In genomic region chr6:138498575-138499302, GRCh38 we compare ENCODE assay signal across 13 cellular contexts. TPM values are rescaled to one million over a fixed set of nuclear protein-coding genes. Genes with fewer than 3 reads are reported as not detected.
DNase-seq lines count a peak whose midpoint lies in the region; ATAC-seq, FAIRE-seq and TF ChIP-seq lines count a peak whose summit lies in the region.
"Had no signal": no experiment of that assay in that cellular context is flagged by ENCODE, and none has a peak within 500 bp of the region (broad histone marks: within the 10 kb centered on the region; RNA-seq: fewer than 3 reads in every experiment).

No MANE protein-coding gene starts in this region.

- DNase-seq in A549 (ENCODE audit: low read depth in 1 of 2, low spot score in 1 of 2) (no peak), GM12878 (ENCODE audit: low read depth, low spot score) (no peak), right lobe of liver (no peak), epidermal melanocyte (ENCODE audit: insufficient read length, low spot score) (no peak), NCI-H226 (no peak)
- DNase-seq: activated gamma-delta T cell; effector memory CD4-positive, alpha-beta T cell; PC-3 had no signal

- intact Hi-C loops in GM12878 (cut with micrococcal nuclease; ENCODE audit: unreplicated experiment), result loop anchor here (2.0 kb wide), 1 partner anchor 42 kb away; no protein-coding TSS in a partner anchor
- intact Hi-C loops in right lobe of liver (cut with DNase I), result no loop called here

- no peak for ATAC-seq in A549
- peak; percentile 28 for ATAC-seq in GM12878
- ATAC-seq in right lobe of liver, result peak; percentile 44 to 66 (median 61)
- ATAC-seq in HG03139 (IDR thresholded peaks at IDR 0.05; ENCODE audit: unreplicated experiment), result no peak
- no peak for ATAC-seq in HG03469 (IDR thresholded peaks at IDR 0.05; ENCODE audit: unreplicated experiment)
- ATAC-seq: PC-3 had no signal

- TSS peak; percentile 82 for BruUV-seq in GM12878 (replicated peaks; lab: Mats Ljungman, UMichigan)

- CTCF ChIA-PET in A549 (lab: Yijun Ruan, JAX), result interaction anchor here (0.6 to 2.7 kb wide), 3 partner anchors 9 to 70 kb away, joined by 3 to 10 read pairs (median 3); no protein-coding TSS in a partner anchor
- CTCF ChIA-PET in HEK293 (lab: Yijun Ruan, JAX), result interaction anchor here (0.6 to 5.7 kb wide), 7 partner anchors 11 to 390 kb away, joined by 3 to 43 read pairs (median 3); no protein-coding TSS in a partner anchor
- CTCF ChIA-PET in GM12878 (lab: Yijun Ruan, JAX), result interaction anchor here (0.7 to 6.0 kb wide), 14 partner anchors 11 to 266 kb away, joined by 3 to 57 read pairs (median 6); no protein-coding TSS in a partner anchor

- no peaks in the 10 kb centered on the region for H3K79me2 ChIP-seq in GM12878 (ENCODE audit: control insufficient read depth, insufficient read depth, low read length)

- POLR2A ChIA-PET in A549 (lab: Yijun Ruan, JAX), result no interaction called here
- POLR2A ChIA-PET in HEK293 (lab: Yijun Ruan, JAX), result no interaction called here
- POLR2A ChIA-PET in GM12878 (lab: Charles Lee), result interaction anchor here (0.6 to 2.9 kb wide), 11 partner anchors 11 to 51 kb away, joined by 3 to 28 read pairs (median 3); no protein-coding TSS in a partner anchor

- no peak overlapping the region for H3K9ac ChIP-seq in GM12878 (ENCODE audit: control insufficient read depth, insufficient read depth, low read length)

- TF ChIP-seq RAD21 in A549 (conservative IDR thresholded peaks at IDR 0.05 in 1 of 2, IDR thresholded peaks at IDR 0.05 in 1 of 2) (no peak), GM12878 (IDR thresholded peaks at IDR 0.05; ENCODE audit: insufficient read depth, low read depth, low read length) (no peak)

- FAIRE-seq in A549 (lab: Jason Lieb, UNC) (no peak), GM12878 (lab: Jason Lieb, UNC) (no peak)
- FAIRE-seq: H54 had no signal

- in situ Hi-C loops in GM12878 (cut with MboI), result no loop called here

- H2AFZ ChIP-seq in GM12878 (ENCODE audit: control insufficient read depth, low read depth, low read length), result no peak overlapping the region; the same call in 1 of the 2 replicates

- TF ChIP-seq EP300 in A549 (IDR thresholded peaks at IDR 0.05), result no peak
- TF ChIP-seq EP300 in GM12878 (IDR thresholded peaks at IDR 0.05; ENCODE audit: borderline replicate concordance in 1 of 2, control insufficient read depth in 1 of 2, low read depth in 2 of 2, low read length in 2 of 2), result no peak

- SMC1A ChIA-PET in GM12878 (lab: Charles Lee; ENCODE audit: uncharacterized antibody, unreplicated experiment), result interaction anchor here (0.6 to 11.5 kb wide), 22 partner anchors 8 to 475 kb away, joined by 3 to 139 read pairs (median 7); no protein-coding TSS in a partner anchor

- WGBS in A549 (ENCODE audit: missing lambda C conversion rate), result 83% methylated on average over 3 of the region's 3 CpGs
- WGBS in GM12878 (ENCODE audit: insufficient coverage, insufficient replicate concordance, low lambda C conversion rate, missing lambda C conversion rate), result 16% methylated on average over 3 of the region's 3 CpGs
- 27% methylated on average over 3 of the region's 3 CpGs for WGBS in right lobe of liver (ENCODE audit: insufficient coverage, low coverage, low lambda C conversion rate, missing lambda C conversion rate)

- H3K27me3 ChIP-seq in GM12878 (replicated peaks in 1 of 2; ENCODE audit: control insufficient read depth in 2 of 2, insufficient read depth in 2 of 2, low read length in 1 of 2) (peaks cover 0 to 10% of the 10 kb centered on the region in 2 experiments; a peak in 2 of 4 replicates), right lobe of liver (no peaks in the 10 kb centered on the region)

- no peaks in the 10 kb centered on the region for H3K9me3 ChIP-seq in A549
- H3K9me3 ChIP-seq in HEK293 (ENCODE audit: control insufficient read depth, insufficient read depth, low read depth, low read length), result no peaks in the 10 kb centered on the region
- H3K9me3 ChIP-seq in GM12878 (replicated peaks; ENCODE audit: control insufficient read depth, insufficient read depth, low read length), result no peaks in the 10 kb centered on the region
- H3K9me3 ChIP-seq in right lobe of liver, result no peaks in the 10 kb centered on the region

- H3K4me2 ChIP-seq in A549 (peak overlapping the region; percentile 70; the same call in 2 of the 3 replicates), GM12878 (ENCODE audit: control insufficient read depth, insufficient read depth) (peak overlapping the region; percentile 21)

- peaks cover 33% of the 10 kb centered on the region for H3K4me1 ChIP-seq in A549
- peaks cover 25% of the 10 kb centered on the region for H3K4me1 ChIP-seq in HEK293 (ENCODE audit: control insufficient read depth, insufficient read depth, low read length)
- H3K4me1 ChIP-seq in GM12878 (ENCODE audit: control insufficient read depth, insufficient read depth, low read length), result no peaks in the 10 kb centered on the region
- H3K4me1 ChIP-seq in right lobe of liver, result peaks cover 0 to 50% (median 17%) of the 10 kb centered on the region in 4 donors

- TF ChIP-seq POLR2A in A549 (IDR thresholded peaks at IDR 0.05; ENCODE audit: low read length) (no peak), GM12878 (IDR thresholded peaks at IDR 0.05; ENCODE audit: low read depth, low read length) (no peak), right lobe of liver (IDR thresholded peaks at IDR 0.05) (no peak)

- H3K4me3 ChIP-seq in A549 (no peak overlapping the region), HEK293 (ENCODE audit: low read depth, low read length) (no peak overlapping the region), GM12878 (no peak overlapping the region), right lobe of liver (peak overlapping the region; percentile 22 to 57 (median 55))

- TF ChIP-seq CTCF in A549 (IDR thresholded peaks at IDR 0.05) (no peak), HEK293 (tag by site-specific recombination; IDR thresholded peaks at IDR 0.05) (no peak), GM12878 (IDR thresholded peaks at IDR 0.05 in 2 of 3, conservative IDR thresholded peaks at IDR 0.05 in 1 of 3; ENCODE audit: control insufficient read depth in 2 of 3, extremely low read depth in 1 of 3, insufficient read depth in 1 of 3, low read depth in 3 of 3, low read length in 3 of 3) (no peak), right lobe of liver (IDR thresholded peaks at IDR 0.05) (no peak)

- RAD21 ChIA-PET in GM12878 (lab: Charles Lee; ENCODE audit: unreplicated experiment), result interaction anchor here (0.7 to 17.2 kb wide), 17 partner anchors 8 to 227 kb away, joined by 3 to 202 read pairs (median 5); no protein-coding TSS in a partner anchor

- no peaks in the 10 kb centered on the region for H4K20me1 ChIP-seq in GM12878 (ENCODE audit: control insufficient read depth, insufficient read depth)

- H3K27ac ChIP-seq in A549 (peak overlapping the region; percentile 14 to 40; a peak in 3 of 6 replicates), HEK293 (ENCODE audit: extremely low read depth, low read depth, low read length) (peak overlapping the region; percentile 43), GM12878 (ENCODE audit: control insufficient read depth, insufficient read depth) (no peak overlapping the region), right lobe of liver (peak overlapping the region; percentile 66 to 86 (median 80))
- H3K27ac ChIP-seq: VCaP had no signal

- peaks cover 0 to 4% of the 10 kb centered on the region in 2 experiments; a peak in 1 of 3 replicates for H3K36me3 ChIP-seq in HEK293 (ENCODE audit: control insufficient read depth in 2 of 2, insufficient read depth in 1 of 2, low read length in 2 of 2)
- no peaks in the 10 kb centered on the region for H3K36me3 ChIP-seq in GM12878 (ENCODE audit: control insufficient read depth in 2 of 2, insufficient read depth in 2 of 2, low read length in 1 of 2)
- H3K36me3 ChIP-seq in right lobe of liver, result peaks cover 0 to 7% (median 2%) of the 10 kb centered on the region in 4 donors

TF ChIP-seq in A549, 52 proteins besides CTCF, POLR2A, EP300 and RAD21 (continues in another document):
- TF ChIP-seq ZSCAN20 (CRISPR knock-in tag; IDR thresholded peaks at IDR 0.05), result no peak
- no peak for TF ChIP-seq CBX8 (IDR thresholded peaks at IDR 0.05)
- no peak for TF ChIP-seq HOXB5 (CRISPR knock-in tag; IDR thresholded peaks at IDR 0.05)
- TF ChIP-seq JUN (IDR thresholded peaks at IDR 0.05), result no peak
- no peak for TF ChIP-seq RARB (CRISPR knock-in tag; IDR thresholded peaks at IDR 0.05)

TF ChIP-seq in HEK293, 187 proteins besides CTCF, POLR2A, EP300 and RAD21 (continues in another document):
- no peak for TF ChIP-seq ZNF473 (tag by site-specific recombination; IDR thresholded peaks at IDR 0.05)
- TF ChIP-seq PRDM1 (tag by site-specific recombination; IDR thresholded peaks at IDR 0.05), result no peak
- TF ChIP-seq ZBTB20 (tag by site-specific recombination; IDR thresholded peaks at IDR 0.05), result no peak; the same call in 1 of the 2 replicates

TF ChIP-seq in GM12878, 131 proteins besides CTCF, POLR2A, EP300 and RAD21 (continues in another document):
- TF ChIP-seq HCFC1 (IDR thresholded peaks at IDR 0.05; ENCODE audit: low read length) (no peak), SRF (IDR thresholded peaks at IDR 0.05; ENCODE audit: low read depth in 2 of 2, low read length in 2 of 2) (no peak), NR2C1 (IDR thresholded peaks at IDR 0.05) (no peak), GABPA (IDR thresholded peaks at IDR 0.05; ENCODE audit: low read depth) (no peak), KAT2A (conservative IDR thresholded peaks at IDR 0.05; ENCODE audit: control insufficient read depth, low read depth, low read length) (no peak)

RNA-seq across cellular contexts. Expression of gene NHSL1, which starts 0.6 kb away (rescaled TPM):
- 2.6 and 2.8 TPM in 2 replicates for polyA plus RNA-seq in A549 (2011; rRNA removed)
- 1.5 and 1.9 TPM in 2 replicates for polyA plus RNA-seq in A549 (2012; cell fraction: cytosol; rRNA removed)
- 2.1 and 2.4 TPM in 2 replicates for polyA plus RNA-seq in A549 (2012; cell fraction: nucleus; rRNA removed)
- polyA plus RNA-seq in A549 (2017; fragmentation: RNase III; extraction: RNeasy Plus Mini Kit Qiagen cat#74134 plus additional on column Dnase treatment), result 0.99 to 1.6 TPM (median 1.1 TPM) in 3 replicates
- 13.1 and 16.1 TPM in 2 replicates for polyA minus RNA-seq in A549 (2011; rRNA and poly(A)+ RNA removed)
- 39.6 and 44.5 TPM in 2 replicates for total RNA-seq in GM12878 (2013; cell fraction: nucleolus; rRNA removed)
- total RNA-seq in GM12878 (2014; rRNA removed), result 0.56 and 2.0 TPM in 2 replicates
- 0.64 and 0.67 TPM in 2 replicates for total RNA-seq in GM12878 (2014; rRNA removed; fragmentation: Illumina TruSeq; extraction: Trizol)
- total RNA-seq in GM12878 (2021), result 1.2 and 2.7 TPM in 2 replicates
- 0.04 TPM for polyA plus RNA-seq in GM12878 (2011; ENCODE audit: low read depth)
- polyA plus RNA-seq in GM12878 (2011; rRNA removed), result 10.3 and 14.1 TPM in 2 replicates
- 7.1 and 10.2 TPM in 2 replicates for polyA plus RNA-seq in GM12878 (2011; cell fraction: cytosol; rRNA removed)
- 28.6 and 29.1 TPM in 2 replicates for polyA plus RNA-seq in GM12878 (2011; cell fraction: nucleus; rRNA removed)
- polyA plus RNA-seq in GM12878 (2012), result 0.10 and 0.11 TPM in 2 replicates
- polyA plus RNA-seq in GM12878 (2014; fragmentation: Illumina TruSeq; extraction: Trizol), result 0.35 and 1.1 TPM in 2 replicates
- polyA plus RNA-seq in GM12878 (2014; fragmentation: Nextera tagmentation; extraction: Ambion mirVana), result under 1 TPM; 0.26 to 0.66 TPM
- polyA plus RNA-seq in GM12878 (2014; rRNA removed), result 0.67 and 0.72 TPM in 2 replicates
- 1 to 10 TPM; 1.6 TPM for polyA plus RNA-seq in GM12878 (2016; fragmentation: Nextera tagmentation; extraction: Ambion mirVana)
- polyA minus RNA-seq in GM12878 (2011; rRNA and poly(A)+ RNA removed), result 49.2 and 80.0 TPM in 2 replicates
- polyA minus RNA-seq in GM12878 (2011; cell fraction: cytosol; rRNA and poly(A)+ RNA removed), result 22.2 and 29.9 TPM in 2 replicates
- polyA minus RNA-seq in GM12878 (2011; cell fraction: nucleus; rRNA and poly(A)+ RNA removed), result 38.2 and 59.5 TPM in 2 replicates
- total RNA-seq in right lobe of liver, result 10 to 100 TPM; 19.8 to 54.2 (median 28.5) TPM

Comparison
In these comparisons a context has a peak if more than half of its experiments do, and no peak if none do; other contexts are left out.
1. ATAC-seq: peak in GM12878 (single experiment) and right lobe of liver (4 of 4); none in A549 (0 of 2), HG03139 (single experiment) and HG03469 (single experiment).
2. H3K4me3 ChIP-seq: peak in right lobe of liver (3 of 3); none in A549 (single experiment), HEK293 (single experiment) and GM12878 (single experiment).